Comparison of ENCODE assay signal across 8 cellular contexts in the genomic region with DNA sequence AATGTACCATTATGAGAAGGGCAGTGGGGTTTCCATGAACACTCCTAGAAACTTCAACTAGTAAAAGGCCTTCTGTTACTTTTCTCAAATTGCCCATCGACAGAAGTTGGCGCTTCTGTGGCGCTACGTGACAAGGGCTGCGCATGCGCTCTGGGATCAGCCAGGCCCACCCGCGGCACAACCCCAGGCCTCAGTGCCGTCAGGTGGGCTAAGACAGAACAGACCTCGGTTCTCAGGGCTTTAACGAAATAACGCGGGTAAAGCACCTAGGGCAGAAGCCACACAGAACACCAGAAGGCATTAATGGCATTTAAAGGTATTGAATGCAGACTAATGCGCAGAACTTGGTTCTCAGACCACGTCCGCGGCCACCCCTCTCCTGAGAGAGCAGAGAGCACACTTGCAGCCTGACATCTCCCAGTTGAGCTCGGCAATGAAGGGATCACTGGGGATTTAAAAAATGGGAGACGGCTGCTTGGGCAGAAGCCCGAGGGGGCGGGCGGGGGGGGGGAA.
A peak's percentile ranks its signal among the peaks of the same experiment; 100 is the strongest.
DNase-seq lines count a peak whose midpoint lies in the region; ATAC-seq and TF ChIP-seq lines count a peak whose summit lies in the region.

No MANE protein-coding gene starts in this region.

- H3K4me1 Mint-ChIP-seq in stimulated activated naive CD8-positive, alpha-beta T cell treated with anti-CD3 and anti-CD28 coated beads, Interleukin-15, amount 100 ng/mL, for 72 hours: peaks cover 27% of the 10 kb centered on the region

- H3K4me3 Mint-ChIP-seq in stimulated activated naive CD8-positive, alpha-beta T cell treated with anti-CD3 and anti-CD28 coated beads, Interleukin-15, amount 100 ng/mL, for 72 hours: peak overlapping the region; percentile 87 to 89

- H3K9me3 ChIP-seq in Peyer's patch (no peaks in the 10 kb centered on the region), neural cell (ENCODE audit: low read length) (no peaks in the 10 kb centered on the region)

- H3K27me3 ChIP-seq in Peyer's patch (no peaks in the 10 kb centered on the region), neural cell (ENCODE audit: insufficient read depth, low read depth, low read length) (no peaks in the 10 kb centered on the region)

- H3K4me1 ChIP-seq in Peyer's patch: peaks cover 0 to 8% (median 0%) of the 10 kb centered on the region in 4 donors

- H3K27ac ChIP-seq in Peyer's patch (peak overlapping the region; percentile 86 to 90 (median 90)), neural cell (ENCODE audit: low read length) (peak overlapping the region; percentile 81)

- H3K4me2 ChIP-seq in neural cell (ENCODE audit: low read length): peak overlapping the region; percentile 69

- no peaks in the 10 kb centered on the region for H3K9me2 ChIP-seq in neural cell (ENCODE audit: insufficient read depth, low read length)

- TF ChIP-seq RAD21 in neural cell (conservative IDR thresholded peaks at IDR 0.05): no peak

- peak overlapping the region; percentile 97 to 100 for H3K27ac Mint-ChIP-seq in stimulated activated naive CD8-positive, alpha-beta T cell treated with anti-CD3 and anti-CD28 coated beads, Interleukin-15, amount 100 ng/mL, for 72 hours

- peak; percentile 73 for ATAC-seq in stimulated activated naive CD8-positive, alpha-beta T cell treated with anti-CD3 and anti-CD28 coated beads, Interleukin-15, amount 100 ng/mL, for 72 hours

- peak overlapping the region; percentile 48 for H2AFZ ChIP-seq in neural cell (ENCODE audit: low read depth, low read length)

- TF ChIP-seq CTCF in GM20000 (IDR thresholded peaks at IDR 0.05; ENCODE audit: extremely low read depth, missing control alignments): no peak
- TF ChIP-seq CTCF in Peyer's patch (IDR thresholded peaks at IDR 0.05): no peak
- no peak for TF ChIP-seq CTCF in foreskin fibroblast (IDR thresholded peaks at IDR 0.05; ENCODE audit: low read depth, low read length)
- peak; percentile 11 for TF ChIP-seq CTCF in neural cell (IDR thresholded peaks at IDR 0.05; ENCODE audit: poor library complexity, severe bottlenecking)

- H3K36me3 ChIP-seq in Peyer's patch (no peaks in the 10 kb centered on the region), neural cell (ENCODE audit: insufficient read depth, low read length) (no peaks in the 10 kb centered on the region)

- peak overlapping the region; percentile 78 for H3K9ac ChIP-seq in neural cell (ENCODE audit: low read length)

- no peak for TF ChIP-seq EP300 in neural cell (conservative IDR thresholded peaks at IDR 0.05; ENCODE audit: poor library complexity, severe bottlenecking)

- H3K79me2 ChIP-seq in neural cell (replicated peaks; ENCODE audit: insufficient read depth, low read length): no peaks in the 10 kb centered on the region

- H4K20me1 ChIP-seq in neural cell (ENCODE audit: insufficient read depth): no peaks in the 10 kb centered on the region

- DNase-seq in CD1c-positive myeloid dendritic cell (ENCODE audit: extremely low spot score): peak; percentile 67
- DNase-seq in GM20000 (ENCODE audit: low spot score): peak; percentile 60
- DNase-seq in HT1080 (ENCODE audit: low read depth): peak; percentile 34
- peak; percentile 70 to 88 (median 75) for DNase-seq in Peyer's patch
- peak; percentile 43 for DNase-seq in activated gamma-delta T cell (lab: John Stamatoyannopoulos, UW)
- peak; percentile 24 to 66 for DNase-seq in foreskin fibroblast
- DNase-seq in stimulated activated naive CD8-positive, alpha-beta T cell treated with anti-CD3 and anti-CD28 coated beads, Interleukin-15, amount 100 ng/mL, for 72 hours: peak; percentile 84 to 88

- H3K4me3 ChIP-seq in Peyer's patch (peak overlapping the region; percentile 56 to 77 (median 66)), foreskin fibroblast (ENCODE audit: low read depth in 1 of 2, low read length in 2 of 2) (peak overlapping the region; percentile 88 to 95), neural cell (ENCODE audit: low read length) (peak overlapping the region; percentile 90)

- TF ChIP-seq POLR2A in Peyer's patch (IDR thresholded peaks at IDR 0.05): no peak

- no peaks in the 10 kb centered on the region for H3K9me3 Mint-ChIP-seq in stimulated activated naive CD8-positive, alpha-beta T cell treated with anti-CD3 and anti-CD28 coated beads, Interleukin-15, amount 100 ng/mL, for 72 hours

- no peaks in the 10 kb centered on the region for H3K27me3 Mint-ChIP-seq in stimulated activated naive CD8-positive, alpha-beta T cell treated with anti-CD3 and anti-CD28 coated beads, Interleukin-15, amount 100 ng/mL, for 72 hours

- peaks cover 3% of the 10 kb centered on the region for H3F3A ChIP-seq in neural cell (ENCODE audit: insufficient read depth, low read length, poor library complexity, severe bottlenecking)

TF ChIP-seq in neural cell, 6 proteins besides CTCF, POLR2A, EP300 and RAD21:
- TF ChIP-seq, protein P1, sequence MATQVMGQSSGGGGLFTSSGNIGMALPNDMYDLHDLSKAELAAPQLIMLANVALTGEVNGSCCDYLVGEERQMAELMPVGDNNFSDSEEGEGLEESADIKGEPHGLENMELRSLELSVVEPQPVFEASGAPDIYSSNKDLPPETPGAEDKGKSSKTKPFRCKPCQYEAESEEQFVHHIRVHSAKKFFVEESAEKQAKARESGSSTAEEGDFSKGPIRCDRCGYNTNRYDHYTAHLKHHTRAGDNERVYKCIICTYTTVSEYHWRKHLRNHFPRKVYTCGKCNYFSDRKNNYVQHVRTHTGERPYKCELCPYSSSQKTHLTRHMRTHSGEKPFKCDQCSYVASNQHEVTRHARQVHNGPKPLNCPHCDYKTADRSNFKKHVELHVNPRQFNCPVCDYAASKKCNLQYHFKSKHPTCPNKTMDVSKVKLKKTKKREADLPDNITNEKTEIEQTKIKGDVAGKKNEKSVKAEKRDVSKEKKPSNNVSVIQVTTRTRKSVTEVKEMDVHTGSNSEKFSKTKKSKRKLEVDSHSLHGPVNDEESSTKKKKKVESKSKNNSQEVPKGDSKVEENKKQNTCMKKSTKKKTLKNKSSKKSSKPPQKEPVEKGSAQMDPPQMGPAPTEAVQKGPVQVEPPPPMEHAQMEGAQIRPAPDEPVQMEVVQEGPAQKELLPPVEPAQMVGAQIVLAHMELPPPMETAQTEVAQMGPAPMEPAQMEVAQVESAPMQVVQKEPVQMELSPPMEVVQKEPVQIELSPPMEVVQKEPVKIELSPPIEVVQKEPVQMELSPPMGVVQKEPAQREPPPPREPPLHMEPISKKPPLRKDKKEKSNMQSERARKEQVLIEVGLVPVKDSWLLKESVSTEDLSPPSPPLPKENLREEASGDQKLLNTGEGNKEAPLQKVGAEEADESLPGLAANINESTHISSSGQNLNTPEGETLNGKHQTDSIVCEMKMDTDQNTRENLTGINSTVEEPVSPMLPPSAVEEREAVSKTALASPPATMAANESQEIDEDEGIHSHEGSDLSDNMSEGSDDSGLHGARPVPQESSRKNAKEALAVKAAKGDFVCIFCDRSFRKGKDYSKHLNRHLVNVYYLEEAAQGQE (IDR thresholded peaks at IDR 0.05; ENCODE audit: borderline replicate concordance): no peak
- TF ChIP-seq MXI1 (conservative IDR thresholded peaks at IDR 0.05; ENCODE audit: poor library complexity, severe bottlenecking) (no peak), POLR2AphosphoS5 (IDR thresholded peaks at IDR 0.05) (no peak), EZH2 (IDR thresholded peaks at IDR 0.05; ENCODE audit: borderline replicate concordance, insufficient read depth, low read length, poor library complexity, severe bottlenecking) (no peak), SMC3 (conservative IDR thresholded peaks at IDR 0.05; ENCODE audit: poor library complexity) (no peak), TAF1 (IDR thresholded peaks at IDR 0.05; ENCODE audit: low read depth) (no peak)

Comparison
In these comparisons a context has a peak if more than half of its experiments do, and no peak if none do; other contexts are left out.
1. Peak in every context shown above with its lines: DNase-seq, ATAC-seq, H3K4me3 ChIP-seq and H3K27ac ChIP-seq.
2. DNase-seq: peak in every context shown above with its lines; median percentile 86 in stimulated activated naive CD8-positive, alpha-beta T cell treated with anti-CD3 and anti-CD28 coated beads, Interleukin-15, amount 100 ng/mL, for 72 hours; 75 in Peyer's patch; 67 in CD1c-positive myeloid dendritic cell; 60 in GM20000; 45 in foreskin fibroblast; 43 in activated gamma-delta T cell; 34 in HT1080.